Comparison of ENCODE assay signal across 13 cellular contexts in genomic region chr1:2214541-2215241, GRCh38. TPM values are rescaled to one million over a fixed set of nuclear protein-coding genes. Genes with fewer than 3 reads are reported as not detected.
DNase-seq lines count a peak whose midpoint lies in the region; ATAC-seq, FAIRE-seq and TF ChIP-seq lines count a peak whose summit lies in the region.
"Had no signal": no experiment of that assay in that cellular context is flagged by ENCODE, and none has a peak within 500 bp of the region (broad histone marks: within the 10 kb centered on the region; RNA-seq: fewer than 3 reads in every experiment).

No MANE protein-coding gene starts in this region.

- no peak overlapping the region for H3K4me3 Mint-ChIP-seq in brain

- TF ChIP-seq CTCF in brain (conservative IDR thresholded peaks at IDR 0.05), result no peak
- no peak for TF ChIP-seq CTCF in ovary (IDR thresholded peaks at IDR 0.05)
- TF ChIP-seq CTCF in upper lobe of right lung (IDR thresholded peaks at IDR 0.05), result no peak

- H3K4me3 ChIP-seq in right cardiac atrium (ENCODE audit: low read length) (no peak overlapping the region), ovary (no peak overlapping the region), upper lobe of right lung (no peak overlapping the region)

- H3K27ac ChIP-seq in right cardiac atrium (ENCODE audit: low read length) (peak overlapping the region; percentile 94), ovary (peak overlapping the region; percentile 96 to 99), upper lobe of right lung (peak overlapping the region; percentile 96)

- no peaks in the 10 kb centered on the region for H3K36me3 ChIP-seq in ovary
- no peaks in the 10 kb centered on the region for H3K36me3 ChIP-seq in upper lobe of right lung

- no peak for FAIRE-seq in GM12892 (lab: Jason Lieb, UNC)
- FAIRE-seq: GM12891 had no signal

- H3K27ac Mint-ChIP-seq in brain, result peak overlapping the region in 4 of 5 experiments; percentile 83 to 99 (median 90)

- intact Hi-C loops in right cardiac atrium (cut with DNase I) (no loop called here), ovary (cut with DNase I) (no loop called here), upper lobe of right lung (cut with DNase I) (no loop called here)

- peak; percentile 18 to 47 for ATAC-seq in right cardiac atrium
- ATAC-seq in upper lobe of right lung, result peak; percentile 37
- no peak for ATAC-seq in GM21723 (IDR thresholded peaks at IDR 0.05; ENCODE audit: unreplicated experiment)
- ATAC-seq in HG03095 (IDR thresholded peaks at IDR 0.05; ENCODE audit: unreplicated experiment), result no peak

- 29% methylated on average over 21 of the region's 21 CpGs for WGBS in right cardiac atrium
- WGBS in ovary, 3 donors, result 34 to 40% (median 37%) methylated on average over 9 to 21 of the region's 21 CpGs

- no peaks in the 10 kb centered on the region for H3K9me3 ChIP-seq in right cardiac atrium (ENCODE audit: control insufficient read depth, low read length)
- no peaks in the 10 kb centered on the region for H3K9me3 ChIP-seq in ovary
- no peaks in the 10 kb centered on the region for H3K9me3 ChIP-seq in upper lobe of right lung

- no peaks in the 10 kb centered on the region for H3K36me3 Mint-ChIP-seq in brain

- H3K27me3 ChIP-seq in right cardiac atrium (ENCODE audit: control insufficient read depth, insufficient read depth) (no peaks in the 10 kb centered on the region), ovary (no peaks in the 10 kb centered on the region), upper lobe of right lung (no peaks in the 10 kb centered on the region)

- H3K4me1 Mint-ChIP-seq in brain, result peaks cover 33% of the 10 kb centered on the region

- H3K4me1 ChIP-seq in right cardiac atrium (ENCODE audit: control insufficient read depth, insufficient read depth, low read length) (peaks cover 19% of the 10 kb centered on the region), ovary (ENCODE audit: insufficient read depth) (peaks cover 24% of the 10 kb centered on the region), upper lobe of right lung (peaks cover 33% of the 10 kb centered on the region)

- TF ChIP-seq EP300 in ovary (IDR thresholded peaks at IDR 0.05), result no peak

- peaks cover 0 to 4% (median 0%) of the 10 kb centered on the region in 5 experiments for H3K9me3 Mint-ChIP-seq in brain

- H3K27me3 Mint-ChIP-seq in brain, result peaks cover 4% of the 10 kb centered on the region

- peak; percentile 69 to 88 (median 88) for DNase-seq in right cardiac atrium
- peak; percentile 72 to 88 (median 81) for DNase-seq in ovary
- DNase-seq in upper lobe of right lung, result peak; percentile 78
- DNase-seq in GM12892 (ENCODE audit: insufficient read length), result no peak
- no peak for DNase-seq in mesenteric fat pad (ENCODE audit: low spot score)
- DNase-seq: activated CD4-positive, alpha-beta T cell treated with anti-CD3 and anti-CD28 coated beads, Interleukin-2, amount 50 U/mL, for 48 hours; foreskin melanocyte; NCI-H524 treated with DMSO at 0.1 percent for 48 hours; stimulated activated CD4-positive, alpha-beta T cell treated with anti-CD3 and anti-CD28 coated beads, Interleukin-2, amount 100 ng/mL, for 24 hours had no signal

- TF ChIP-seq POLR2A in ovary (IDR thresholded peaks at IDR 0.05) (no peak), GM12892 (IDR thresholded peaks at IDR 0.05; ENCODE audit: low read depth, low read length) (no peak)

RNA-seq across cellular contexts. Expression of gene SKI, which starts 13.4 kb away (rescaled TPM):
- polyA plus RNA-seq in brain (ENCODE audit: insufficient read depth, low read depth, low replicate concordance), result 48.5 TPM
- 10 to 100 TPM; 56.7 to 83.1 (median 68.9) TPM for total RNA-seq in right cardiac atrium
- polyA plus RNA-seq in right cardiac atrium, result 35.6 TPM
- 100 to 1,000 TPM in 3 of 7 donors, 10 to 100 TPM in 4; 27.8 to 109 (median 84.3) TPM for total RNA-seq in ovary
- 10 to 100 TPM; 36.3 to 47.0 TPM for polyA plus RNA-seq in ovary
- total RNA-seq in upper lobe of right lung, result 89.6 TPM
- polyA plus RNA-seq in GM12892 (2012; ENCODE audit: missing spikeins), result 2.0 TPM
- total RNA-seq in mesenteric fat pad, result 101 TPM

RNA-seq across cellular contexts. Expression of gene FAAP20, which starts 20.1 kb away (rescaled TPM):
- polyA plus RNA-seq in brain (ENCODE audit: insufficient read depth, low read depth, low replicate concordance), result 112 TPM
- 10 to 100 TPM; 35.5 to 49.3 (median 37.2) TPM for total RNA-seq in right cardiac atrium
- polyA plus RNA-seq in right cardiac atrium, result 56.3 TPM
- 10 to 100 TPM; 32.7 to 96.1 (median 61.7) TPM for total RNA-seq in ovary
- polyA plus RNA-seq in ovary, result 10 to 100 TPM in 1 of 2 donors, 1 to 10 TPM in 1; 3.4 to 69.2 TPM
- 55.3 TPM for total RNA-seq in upper lobe of right lung
- 4.9 TPM for polyA plus RNA-seq in GM12892 (2012; ENCODE audit: missing spikeins)
- 42.6 TPM for total RNA-seq in mesenteric fat pad

Comparison
In these comparisons a context has a peak if more than half of its experiments do, and no peak if none do; other contexts are left out.
1. ATAC-seq: peak in right cardiac atrium (2 of 2) and upper lobe of right lung (single experiment); none in GM21723 (single experiment) and HG03095 (single experiment).
2. DNase-seq: peak in right cardiac atrium (3 of 3), ovary (5 of 5) and upper lobe of right lung (single experiment); none in GM12892 (single experiment) and mesenteric fat pad (single experiment).
3. Peak in every context shown above with its lines, with median percentiles within 50 percentile points of each other: H3K27ac ChIP-seq.